Comparison of ENCODE assay signal across 37 cellular contexts in the genomic region with DNA sequence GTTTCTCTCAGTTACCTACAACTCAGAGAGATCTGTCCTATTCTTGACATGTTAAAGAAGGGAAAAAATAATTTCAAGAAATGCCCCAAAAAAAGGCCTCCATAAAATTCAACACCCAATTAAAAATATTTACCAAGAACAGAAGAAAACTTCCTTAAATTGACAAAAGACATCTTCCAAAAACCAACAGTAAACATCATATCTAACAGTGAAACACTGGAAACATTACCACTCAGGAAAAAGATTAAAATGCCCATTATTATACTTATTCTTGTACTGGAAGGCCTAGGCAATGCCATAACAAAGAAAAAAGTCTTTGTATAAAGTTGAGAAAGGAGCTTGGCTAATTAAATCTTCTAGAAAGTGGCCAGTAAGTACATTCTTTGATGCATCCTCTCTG. TPM values are rescaled to one million over a fixed set of nuclear protein-coding genes. Genes with fewer than 3 reads are reported as not detected.
DNase-seq lines count a peak whose midpoint lies in the region; ATAC-seq, FAIRE-seq and TF ChIP-seq lines count a peak whose summit lies in the region.
"Had no signal": no experiment of that assay in that cellular context is flagged by ENCODE, and none has a peak within 500 bp of the region (broad histone marks: within the 10 kb centered on the region; RNA-seq: fewer than 3 reads in every experiment).

No MANE protein-coding gene starts in this region.

- H2AFZ ChIP-seq in PC-9 (no peak overlapping the region), astrocyte (ENCODE audit: low read depth, low read length) (no peak overlapping the region), K562 (ENCODE audit: low read depth, low read length) (no peak overlapping the region), mammary epithelial cell (ENCODE audit: low read depth, low read length) (no peak overlapping the region)

- peak overlapping the region; percentile 8 for H3K27ac Mint-ChIP-seq in astrocyte (ENCODE audit: unreplicated experiment)
- H3K27ac Mint-ChIP-seq: B cell; CD14-positive monocyte; CD4-positive, alpha-beta memory T cell; CD4-positive, alpha-beta T cell; CD4-positive, CD25-positive, alpha-beta regulatory T cell; CD8-positive, alpha-beta T cell had no signal

- DNase-seq in PC-9 (no peak), astrocyte (ENCODE audit: low read depth) (no peak), K562 (ENCODE audit: extremely low read depth in 1 of 4, low spot score in 3 of 4) (no peak), left ventricle myocardium inferior (no peak), mammary epithelial cell (no peak), germinal center (ENCODE audit: low spot score) (no peak)
- DNase-seq: 8988T; ACHN; AML-193; BE2C; C1 segment of cervical spinal cord; Caco-2; Calu3; CD4-positive, alpha-beta memory T cell; CD4-positive, alpha-beta T cell; CD4-positive, CD25-positive, alpha-beta regulatory T cell; CD8-positive, alpha-beta memory T cell; CD8-positive, alpha-beta T cell; COR-L47; DMS 273 treated with DMSO at 0.1 percent for 48 hours; DMS153; DMS53; DMS79; DMS79 treated with DMSO at 0.1 percent for 48 hours; DND-41; EL had no signal

- no peaks in the 10 kb centered on the region for H3K9me1 ChIP-seq in K562 (ENCODE audit: control insufficient read depth, insufficient read depth, low read length)

- H3K9me3 Mint-ChIP-seq in astrocyte (ENCODE audit: unreplicated experiment): no peaks in the 10 kb centered on the region
- H3K9me3 Mint-ChIP-seq: CD14-positive monocyte; CD4-positive, alpha-beta memory T cell; CD4-positive, alpha-beta T cell; CD4-positive, CD25-positive, alpha-beta regulatory T cell; CD8-positive, alpha-beta memory T cell; CD8-positive, alpha-beta T cell had no signal

- dilution Hi-C loops in mammary epithelial cell (cut with HindIII; ENCODE audit: low sequenced_read_pairs): no loop called here

- CTCF ChIA-PET in HEK293 (lab: Yijun Ruan, JAX): interaction anchor here (0.6 to 7.6 kb wide), 8 partner anchors 10 to 1962 kb away, joined by 3 to 175 read pairs (median 7); no protein-coding TSS in a partner anchor
- CTCF ChIA-PET in PC-9 (lab: Charles Lee): interaction anchor here (0.6 to 0.7 kb wide), 2 partner anchors 164 to 313 kb away, joined by 4 read pairs; no protein-coding TSS in a partner anchor
- CTCF ChIA-PET in K562 (lab: Yijun Ruan, JAX; ENCODE audit: low intra/inter-chr PET ratio): interaction anchor here (0.6 to 2.5 kb wide), 4 partner anchors 59 to 1444 kb away, joined by 3 to 17 read pairs (median 6); no protein-coding TSS in a partner anchor
- CTCF ChIA-PET in mammary epithelial cell (lab: Charles Lee; ENCODE audit: low non-redundant PET): no interaction called here

- H3K4me2 ChIP-seq in PC-9 (peak overlapping the region; percentile 80), astrocyte (ENCODE audit: low read length) (no peak overlapping the region), K562 (ENCODE audit: insufficient read depth, low read length) (no peak overlapping the region), mammary epithelial cell (ENCODE audit: insufficient read depth, low read depth, low read length) (no peak overlapping the region)
- H3K4me2 ChIP-seq: A549; BLaER1; BLaER1 treated with 17β-estradiol and CSF1 and Interleukin-3, amounts not matched to agents 10 nM and 100 nM had no signal

- POLR2A ChIA-PET in HEK293 (lab: Yijun Ruan, JAX): no interaction called here
- POLR2A ChIA-PET in PC-9 (lab: Charles Lee; ENCODE audit: unreplicated experiment): no interaction called here
- POLR2A ChIA-PET in K562 (lab: Yijun Ruan, JAX): interaction anchor here (2.1 kb wide), 1 partner anchor 59 kb away, joined by 9 read pairs; no protein-coding TSS in a partner anchor

- ATAC-seq in K562: no peak
- ATAC-seq in HG03280 (IDR thresholded peaks at IDR 0.05; ENCODE audit: unreplicated experiment): no peak
- ATAC-seq: A549; CD8-positive, alpha-beta T cell had no signal

- H3K4me1 ChIP-seq in HEK293 (ENCODE audit: control insufficient read depth, insufficient read depth, low read length) (peaks cover 20% of the 10 kb centered on the region), PC-9 (replicated peaks; ENCODE audit: insufficient read depth) (peaks cover 52% of the 10 kb centered on the region), astrocyte (ENCODE audit: insufficient read depth, low read length) (no peaks in the 10 kb centered on the region), K562 (replicated peaks in 1 of 2; ENCODE audit: control insufficient read depth in 2 of 2, insufficient read depth in 2 of 2, low read length in 2 of 2) (no peaks in the 10 kb centered on the region; a peak in 1 of 5 replicates), left ventricle myocardium inferior (no peaks in the 10 kb centered on the region), mammary epithelial cell (ENCODE audit: insufficient read depth, low read length) (peaks cover 21% of the 10 kb centered on the region)
- H3K4me1 ChIP-seq: BLaER1 had no signal

- FAIRE-seq in astrocyte (lab: Jason Lieb, UNC) (no peak), K562 (lab: Jason Lieb, UNC) (no peak)
- FAIRE-seq: A204.1, A549, D721Med had no signal

- no peak for TF ChIP-seq RAD21 in K562 (CRISPR knock-in tag; conservative IDR thresholded peaks at IDR 0.05 in 1 of 2, IDR thresholded peaks at IDR 0.05 in 1 of 2)

- TF ChIP-seq CTCF in HEK293 (tag by site-specific recombination; IDR thresholded peaks at IDR 0.05) (no peak), PC-9 (conservative IDR thresholded peaks at IDR 0.05) (no peak), astrocyte (IDR thresholded peaks at IDR 0.05; ENCODE audit: insufficient read depth, low read depth, low read length) (no peak), K562 (IDR thresholded peaks at IDR 0.05 in 2 of 3, conservative IDR thresholded peaks at IDR 0.05 in 1 of 3; ENCODE audit: insufficient read depth in 2 of 3, low read depth in 1 of 3, low read length in 3 of 3) (no peak), left ventricle myocardium inferior (IDR thresholded peaks at IDR 0.05; ENCODE audit: borderline replicate concordance) (no peak), mammary epithelial cell (conservative IDR thresholded peaks at IDR 0.05 in 1 of 2, IDR thresholded peaks at IDR 0.05 in 1 of 2; ENCODE audit: extremely low read depth in 1 of 2, insufficient read depth in 1 of 2, low read depth in 1 of 2, low read length in 2 of 2) (no peak)

- no peaks in the 10 kb centered on the region for H3K9me2 ChIP-seq in PC-9 (ENCODE audit: insufficient read depth)

- H3K4me3 Mint-ChIP-seq in astrocyte (ENCODE audit: unreplicated experiment): no peak overlapping the region
- H3K4me3 Mint-ChIP-seq: B cell; CD14-positive monocyte; CD4-positive, alpha-beta memory T cell; CD4-positive, alpha-beta T cell; CD4-positive, CD25-positive, alpha-beta regulatory T cell; CD8-positive, alpha-beta memory T cell; CD8-positive, alpha-beta T cell had no signal

- H3K27me3 ChIP-seq in PC-9 (ENCODE audit: insufficient read depth, low read depth) (no peaks in the 10 kb centered on the region), astrocyte (ENCODE audit: insufficient read depth, low read length) (peaks cover 3% of the 10 kb centered on the region), K562 (ENCODE audit: control insufficient read depth in 2 of 2, insufficient read depth in 2 of 2, low read length in 2 of 2) (no peaks in the 10 kb centered on the region; a peak in 3 of 5 replicates), left ventricle myocardium inferior (ENCODE audit: low read depth) (no peaks in the 10 kb centered on the region), mammary epithelial cell (ENCODE audit: insufficient read depth, low read length) (no peaks in the 10 kb centered on the region)
- H3K27me3 ChIP-seq: BE2C; BLaER1; BLaER1 treated with 17β-estradiol and CSF1 and Interleukin-3, amounts not matched to agents 10 nM and 100 nM had no signal

- peaks cover 19% of the 10 kb centered on the region for H3F3A ChIP-seq in PC-9 (ENCODE audit: insufficient read depth, low read depth)

- no peak for TF ChIP-seq EP300 in K562 (IDR thresholded peaks at IDR 0.05; ENCODE audit: low read length)

- peaks cover 3% of the 10 kb centered on the region for H3K4me1 Mint-ChIP-seq in astrocyte (ENCODE audit: low read depth, unreplicated experiment)

- H3K36me3 ChIP-seq in HEK293 (ENCODE audit: control insufficient read depth in 2 of 2, insufficient read depth in 1 of 2, low read length in 2 of 2) (no peaks in the 10 kb centered on the region), PC-9 (ENCODE audit: low read depth) (no peaks in the 10 kb centered on the region), astrocyte (ENCODE audit: insufficient read depth, low read length) (no peaks in the 10 kb centered on the region), K562 (ENCODE audit: control insufficient read depth, insufficient read depth, low read length) (no peaks in the 10 kb centered on the region), left ventricle myocardium inferior (no peaks in the 10 kb centered on the region), mammary epithelial cell (ENCODE audit: insufficient read depth, low read length) (no peaks in the 10 kb centered on the region)
- H3K36me3 ChIP-seq: BE2C; BLaER1; BLaER1 treated with 17β-estradiol and CSF1 and Interleukin-3, amounts not matched to agents 10 nM and 100 nM had no signal

- H3K9ac ChIP-seq in astrocyte (ENCODE audit: low read length) (no peak overlapping the region), K562 (ENCODE audit: insufficient read depth in 1 of 2, low read depth in 2 of 2, low read length in 2 of 2) (no peak overlapping the region), mammary epithelial cell (ENCODE audit: insufficient read depth, low read length) (no peak overlapping the region)
- H3K9ac ChIP-seq: BLaER1; BLaER1 treated with 17β-estradiol and CSF1 and Interleukin-3, amounts not matched to agents 10 nM and 100 nM had no signal

- H3K4me3 ChIP-seq in HEK293 (ENCODE audit: low read depth, low read length) (no peak overlapping the region), PC-9 (no peak overlapping the region), astrocyte (ENCODE audit: insufficient read depth, low read depth, low read length) (no peak overlapping the region), K562 (no peak overlapping the region), left ventricle myocardium inferior (no peak overlapping the region), mammary epithelial cell (replicated peaks in 1 of 3; ENCODE audit: insufficient read depth in 1 of 3, low read depth in 2 of 3, low read length in 3 of 3) (no peak overlapping the region)
- H3K4me3 ChIP-seq: A549; BLaER1; BLaER1 treated with 17β-estradiol and CSF1 and Interleukin-3, amounts not matched to agents 10 nM and 100 nM had no signal

- BruUV-seq in PC-9 (replicated peaks; lab: Mats Ljungman, UMichigan) (no TSS peak), K562 (replicated peaks; lab: Mats Ljungman, UMichigan) (no TSS peak), mammary epithelial cell (replicated peaks; lab: Mats Ljungman, UMichigan) (no TSS peak)

- H3K9me3 ChIP-seq in HEK293 (ENCODE audit: control insufficient read depth, insufficient read depth, low read depth, low read length) (no peaks in the 10 kb centered on the region), PC-9 (ENCODE audit: insufficient read depth, low read depth) (no peaks in the 10 kb centered on the region), astrocyte (ENCODE audit: insufficient read depth, low read depth, low read length) (no peaks in the 10 kb centered on the region), K562 (replicated peaks; ENCODE audit: control insufficient read depth, insufficient read depth, low read depth, low read length) (no peaks in the 10 kb centered on the region), left ventricle myocardium inferior (replicated peaks) (no peaks in the 10 kb centered on the region), mammary epithelial cell (replicated peaks; ENCODE audit: insufficient read depth, low read length) (no peaks in the 10 kb centered on the region)
- H3K9me3 ChIP-seq: A549; BE2C; BLaER1; BLaER1 treated with 17β-estradiol and CSF1 and Interleukin-3, amounts not matched to agents 10 nM and 100 nM; Caco-2 had no signal

- intact Hi-C loops in PC-9 (cut with micrococcal nuclease; ENCODE audit: unreplicated experiment) (no loop called here), K562 (cut with micrococcal nuclease) (loop anchor here (10.0 kb wide), 1 partner anchor 361 kb away; no protein-coding TSS in a partner anchor), left ventricle myocardium inferior (cut with micrococcal nuclease) (no loop called here), mammary epithelial cell (cut with micrococcal nuclease) (loop anchor here (10.0 kb wide), 1 partner anchor 321 kb away; a partner anchor contains a TSS)

- TF ChIP-seq POLR2A in K562 (conservative IDR thresholded peaks at IDR 0.05): no peak

- H4K20me1 ChIP-seq in PC-9 (ENCODE audit: insufficient read depth) (0 out of 2 replicates have a peak, but pooled peaks cover 6% of the 10 kb centered on the region), astrocyte (ENCODE audit: insufficient read depth, low read length) (no peaks in the 10 kb centered on the region), K562 (replicated peaks; ENCODE audit: control insufficient read depth, insufficient read depth, low read length) (no peaks in the 10 kb centered on the region), mammary epithelial cell (ENCODE audit: insufficient read depth, low read length) (no peaks in the 10 kb centered on the region)

- H3K27ac ChIP-seq in HEK293 (ENCODE audit: extremely low read depth, low read depth, low read length): no peak overlapping the region
- peak overlapping the region; percentile 70 for H3K27ac ChIP-seq in PC-9
- no peak overlapping the region for H3K27ac ChIP-seq in astrocyte (ENCODE audit: low read depth, low read length)
- H3K27ac ChIP-seq in K562 (ENCODE audit: extremely low read depth, low read depth, low read length): no peak overlapping the region
- no peak overlapping the region for H3K27ac ChIP-seq in left ventricle myocardium inferior (replicated peaks)
- H3K27ac ChIP-seq in mammary epithelial cell (ENCODE audit: insufficient read depth, low read depth, low read length): no peak overlapping the region
- H3K27ac ChIP-seq: 22Rv1; A549; BLaER1; BLaER1 treated with 17β-estradiol and CSF1 and Interleukin-3, amounts not matched to agents 10 nM and 100 nM; C4-2B had no signal

- H3K79me2 ChIP-seq in PC-9 (ENCODE audit: low read depth): peaks cover 81% of the 10 kb centered on the region
- no peaks in the 10 kb centered on the region for H3K79me2 ChIP-seq in astrocyte (ENCODE audit: insufficient read depth, low read length)
- no peaks in the 10 kb centered on the region for H3K79me2 ChIP-seq in K562 (ENCODE audit: control insufficient read depth, insufficient read depth, low read length)
- H3K79me2 ChIP-seq in mammary epithelial cell (ENCODE audit: insufficient read depth, low read length): peaks cover 86% of the 10 kb centered on the region

- in situ Hi-C loops in K562 (cut with MboI): no loop called here
- in situ Hi-C loops in mammary epithelial cell (cut with MboI; ENCODE audit: low sequenced_read_pairs in 2 of 2): loop anchor here in 1 of 2 donors (10.0 kb wide), 1 partner anchor 51 kb away; no protein-coding TSS in a partner anchor

- H3K27me3 Mint-ChIP-seq in astrocyte (ENCODE audit: low read depth, unreplicated experiment): peaks cover 10% of the 10 kb centered on the region
- H3K27me3 Mint-ChIP-seq: B cell; CD4-positive, alpha-beta memory T cell; CD4-positive, alpha-beta T cell; CD4-positive, CD25-positive, alpha-beta regulatory T cell; CD8-positive, alpha-beta memory T cell had no signal

- H3K36me3 Mint-ChIP-seq in astrocyte (ENCODE audit: low read depth, unreplicated experiment): no peaks in the 10 kb centered on the region
- H3K36me3 Mint-ChIP-seq: CD14-positive monocyte; CD4-positive, alpha-beta memory T cell; CD4-positive, CD25-positive, alpha-beta regulatory T cell; CD8-positive, alpha-beta memory T cell; CD8-positive, alpha-beta T cell had no signal

RNA-seq across cellular contexts. Expression of a gene that starts 7.2 kb away (rescaled TPM):
- total RNA-seq in PC-9 (2021): 51.9 TPM in 2 replicates
- 5.1 and 5.9 TPM in 2 replicates for total RNA-seq in astrocyte
- 2.9 and 4.1 TPM in 2 replicates for total RNA-seq in K562 (2011; cell fraction: chromatin; rRNA removed; ENCODE audit: low replicate concordance)
- 1.3 and 1.6 TPM in 2 replicates for total RNA-seq in K562 (2011; cell fraction: nucleolus; rRNA removed)
- total RNA-seq in K562 (2011; cell fraction: nucleoplasm; rRNA removed): 2.0 and 2.5 TPM in 2 replicates
- 0.12 and 0.77 TPM in 2 replicates for total RNA-seq in K562 (2014; rRNA removed)
- 0.33 and 0.70 TPM in 2 replicates for total RNA-seq in K562 (2014; rRNA removed; fragmentation: Illumina TruSeq; extraction: Trizol)
- total RNA-seq in K562 (2015; rRNA removed; fragmentation: Illumina TruSeq; extraction: Trizol): 0.49 TPM in 1 of 2 replicates, not detected in the other
- 0.81 and 0.82 TPM in 2 replicates for total RNA-seq in K562 (2021)
- 1.1 and 2.0 TPM in 2 replicates for polyA plus RNA-seq in K562 (2011; rRNA removed)
- 0.81 and 0.95 TPM in 2 replicates for polyA plus RNA-seq in K562 (2011; cell fraction: cytosol; rRNA removed)
- polyA plus RNA-seq in K562 (2011; cell fraction: nucleus; rRNA removed): 0.87 and 1.4 TPM in 2 replicates
- 0.39 and 0.53 TPM in 2 replicates for polyA plus RNA-seq in K562 (2012)
- 0.65 and 0.75 TPM in 2 replicates for polyA plus RNA-seq in K562 (2014; fragmentation: Illumina TruSeq; extraction: Trizol)
- under 1 TPM in 1 of 2 experiments, not detected in 1; 0.18 TPM for polyA plus RNA-seq in K562 (2014; fragmentation: Nextera tagmentation; extraction: Ambion mirVana)
- 0.08 and 0.81 TPM in 2 replicates for polyA plus RNA-seq in K562 (2014; rRNA removed)
- 0.69 and 0.81 TPM in 2 replicates for polyA minus RNA-seq in K562 (2011; rRNA and poly(A)+ RNA removed)
- not detected in 2 replicates for polyA minus RNA-seq in K562 (2011; cell fraction: cytosol; rRNA and poly(A)+ RNA removed)
- polyA minus RNA-seq in K562 (2011; cell fraction: nucleus; rRNA and poly(A)+ RNA removed): 0.44 and 0.67 TPM in 2 replicates
- total RNA-seq in left ventricle myocardium inferior: 4.5 TPM
- total RNA-seq in mammary epithelial cell: 10 to 100 TPM; 38.8 to 42.9 TPM
- polyA plus RNA-seq in mammary epithelial cell: 25.9 TPM
- polyA minus RNA-seq in mammary epithelial cell: 65.9 TPM

Comparison
In these comparisons a context has a peak if more than half of its experiments do, and no peak if none do; other contexts are left out.
1. intact Hi-C loops: an anchor here in K562 (10.0 kb wide) and mammary epithelial cell (10.0 kb wide); none called in PC-9 and left ventricle myocardium inferior.